Comparison of ENCODE assay signal across 8 cellular contexts in the genomic region with DNA sequence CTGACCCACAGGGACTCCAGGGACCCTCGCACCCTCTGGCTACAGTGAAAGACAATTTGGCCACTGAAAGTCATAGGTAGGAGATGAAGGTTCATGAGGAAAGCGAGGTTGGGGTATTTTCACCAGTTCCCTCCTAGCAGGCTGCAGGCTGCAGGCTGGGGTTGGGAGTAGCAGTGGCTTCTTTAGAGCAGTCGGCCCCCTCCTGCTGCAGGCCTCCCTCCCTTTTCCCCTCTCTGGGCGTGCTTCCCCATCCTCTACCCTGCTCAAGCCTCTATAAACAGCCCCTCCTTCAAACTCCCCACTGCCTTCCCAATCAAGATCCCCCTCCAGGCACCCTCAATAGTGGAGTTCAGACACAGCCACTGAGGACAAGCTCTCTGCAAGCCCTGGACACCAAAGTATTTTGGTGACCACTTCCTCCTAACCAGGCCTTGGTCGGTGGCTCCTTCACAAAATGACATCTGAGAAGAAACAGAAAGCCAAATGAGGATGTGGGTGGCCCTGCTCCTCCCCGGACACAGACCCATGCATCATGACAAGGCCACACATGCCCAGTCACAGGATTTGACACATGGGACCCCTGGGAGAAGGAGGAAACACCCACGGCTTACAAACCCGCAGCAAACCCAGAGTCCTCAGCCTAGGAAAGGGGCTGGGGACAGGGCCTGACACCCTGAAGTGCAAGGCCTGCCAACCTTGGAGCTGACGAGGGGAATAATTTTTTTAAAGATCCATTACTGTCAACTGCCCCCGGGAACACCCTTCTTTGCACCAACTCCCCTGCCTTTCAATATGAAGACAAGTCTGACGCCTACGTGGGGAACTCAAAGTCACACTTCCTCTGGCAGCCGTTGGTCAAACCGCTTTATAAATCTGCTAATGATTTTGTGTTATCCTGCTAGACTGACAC. TPM values are rescaled to one million over a fixed set of nuclear protein-coding genes. Genes with fewer than 3 reads are reported as not detected.
DNase-seq lines count a peak whose midpoint lies in the region; ATAC-seq and TF ChIP-seq lines count a peak whose summit lies in the region.

No MANE protein-coding gene starts in this region.

- H3K9me3 ChIP-seq in DND-41 (ENCODE audit: insufficient read depth, low read length, severe bottlenecking): no peaks in the 10 kb centered on the region
- no peaks in the 10 kb centered on the region for H3K9me3 ChIP-seq in heart left ventricle
- H3K9me3 ChIP-seq in stomach: no peaks in the 10 kb centered on the region
- no peaks in the 10 kb centered on the region for H3K9me3 ChIP-seq in CD4-positive, alpha-beta memory T cell (ENCODE audit: control insufficient read depth in 1 of 2, low read length in 2 of 2)

- no peak overlapping the region for H3K9ac ChIP-seq in DND-41 (ENCODE audit: low read depth, low read length)

- no peak overlapping the region for H3K4me3 ChIP-seq in DND-41 (ENCODE audit: low read depth in 1 of 2, low read length in 2 of 2)
- H3K4me3 ChIP-seq in heart left ventricle: no peak overlapping the region
- no peak overlapping the region for H3K4me3 ChIP-seq in stomach
- H3K4me3 ChIP-seq in CD4-positive, alpha-beta memory T cell (ENCODE audit: low read length in 2 of 2): no peak overlapping the region

- CTCF ChIA-PET in CD4-positive, alpha-beta memory T cell (lab: Charles Lee; ENCODE audit: partially characterized antibody): no interaction called here

- peaks cover 0 to 7% (median 1%) of the 10 kb centered on the region in 4 donors for H3K4me1 Mint-ChIP-seq in CD4-positive, alpha-beta memory T cell

- H3K27me3 Mint-ChIP-seq in CD4-positive, alpha-beta memory T cell: no peaks in the 10 kb centered on the region

- ATAC-seq in DND-41 (ENCODE audit: insufficient read depth, low read depth): peak; percentile 66
- ATAC-seq in GM21423 (IDR thresholded peaks at IDR 0.05; ENCODE audit: unreplicated experiment): peak; percentile 72
- ATAC-seq in heart left ventricle: peak; percentile 42 to 82 (median 68)

- H3K4me3 Mint-ChIP-seq in CD4-positive, alpha-beta memory T cell: peak overlapping the region in 1 of 8 donors; percentile 31

- no peak overlapping the region for H3K27ac Mint-ChIP-seq in CD4-positive, alpha-beta memory T cell

- H3K36me3 ChIP-seq in DND-41 (ENCODE audit: insufficient read depth, low read length): no peaks in the 10 kb centered on the region
- no peaks in the 10 kb centered on the region for H3K36me3 ChIP-seq in heart left ventricle
- no peaks in the 10 kb centered on the region for H3K36me3 ChIP-seq in stomach
- H3K36me3 ChIP-seq in CD4-positive, alpha-beta memory T cell (ENCODE audit: insufficient read depth, low read length): no peaks in the 10 kb centered on the region

- H3K4me1 ChIP-seq in DND-41 (ENCODE audit: insufficient read depth, low read length) (peaks cover 10% of the 10 kb centered on the region; the same call in 1 of the 2 replicates), heart left ventricle (peaks cover 0 to 46% (median 8%) of the 10 kb centered on the region in 12 donors), stomach (peaks cover 0 to 12% (median 3%) of the 10 kb centered on the region in 4 donors)
- H3K4me1 ChIP-seq in CD4-positive, alpha-beta memory T cell (ENCODE audit: insufficient read depth, low read length): no peaks in the 10 kb centered on the region

- no peak overlapping the region for H3K4me2 ChIP-seq in DND-41 (ENCODE audit: insufficient read depth, low read length)

- intact Hi-C loops in heart left ventricle (cut with DNase I): no loop called here
- intact Hi-C loops in stomach (cut with DNase I; ENCODE audit: low total_unique reads): no loop called here
- intact Hi-C loops in CD4-positive, alpha-beta memory T cell (cut with micrococcal nuclease): no loop called here

- POLR2A ChIA-PET in CD4-positive, alpha-beta memory T cell (lab: Charles Lee; ENCODE audit: partially characterized antibody): no interaction called here

- no peak for TF ChIP-seq POLR2A in heart left ventricle (IDR thresholded peaks at IDR 0.05)
- TF ChIP-seq POLR2A in stomach (IDR thresholded peaks at IDR 0.05): no peak

- no peak for TF ChIP-seq CTCF in DND-41 (IDR thresholded peaks at IDR 0.05; ENCODE audit: borderline replicate concordance, extremely low read depth, low read length, poor library complexity, severe bottlenecking)
- TF ChIP-seq CTCF in heart left ventricle (IDR thresholded peaks at IDR 0.05): no peak
- no peak for TF ChIP-seq CTCF in stomach (IDR thresholded peaks at IDR 0.05)

- WGBS in heart left ventricle, 4 donors: 52 to 54% (median 54%) methylated on average over 14 of the region's 14 CpGs
- 45 to 60% (median 54%) methylated on average over 14 of the region's 14 CpGs for WGBS in stomach, 5 donors

- peaks cover 26% of the 10 kb centered on the region for H4K20me1 ChIP-seq in DND-41 (ENCODE audit: insufficient read depth, low read length)

- H2AFZ ChIP-seq in DND-41 (ENCODE audit: low read depth, low read length): no peak overlapping the region

- no peak overlapping the region for H3K27ac ChIP-seq in DND-41 (ENCODE audit: low read length)
- H3K27ac ChIP-seq in heart left ventricle: peak overlapping the region in 9 of 12 donors; percentile 4 to 94 (median 47)
- H3K27ac ChIP-seq in stomach: peak overlapping the region in 4 of 5 donors; percentile 21 to 62 (median 58)
- no peak overlapping the region for H3K27ac ChIP-seq in CD4-positive, alpha-beta memory T cell (ENCODE audit: low read depth, low read length)

- H3K36me3 Mint-ChIP-seq in CD4-positive, alpha-beta memory T cell: no peaks in the 10 kb centered on the region

- H3K79me2 ChIP-seq in DND-41 (ENCODE audit: insufficient read depth, low read length): no peaks in the 10 kb centered on the region

- H3K27me3 ChIP-seq in DND-41 (ENCODE audit: insufficient read depth, low read length, poor library complexity) (no peaks in the 10 kb centered on the region), heart left ventricle (no peaks in the 10 kb centered on the region), stomach (no peaks in the 10 kb centered on the region)
- H3K27me3 ChIP-seq in CD4-positive, alpha-beta memory T cell (ENCODE audit: insufficient read depth, low read length): no peaks in the 10 kb centered on the region

- H3K9me3 Mint-ChIP-seq in CD4-positive, alpha-beta memory T cell: peaks cover 0 to 1% (median 0%) of the 10 kb centered on the region in 8 donors

- TF ChIP-seq EP300 in stomach (IDR thresholded peaks at IDR 0.05): no peak

- DNase-seq in DND-41 (peak; percentile 20), KG1 (lab: John Stamatoyannopoulos, UW) (peak; percentile 18), heart left ventricle (peak; percentile 52 to 74 (median 66)), stomach (peak; percentile 30), mesenteric fat pad (ENCODE audit: low spot score) (no peak), retina (no peak)
- no peak for DNase-seq in CD4-positive, alpha-beta memory T cell

RNA-seq across cellular contexts. Expression of gene GAS7, which starts 41.6 kb away (rescaled TPM):
- total RNA-seq in heart left ventricle: 10 to 100 TPM; 34.5 to 86.5 (median 65.4) TPM
- 10 to 100 TPM; 19.4 to 52.2 TPM for polyA plus RNA-seq in heart left ventricle
- 100 to 1,000 TPM in 1 of 5 donors, 10 to 100 TPM in 4; 24.5 to 185 (median 42.9) TPM for total RNA-seq in stomach
- 10 to 100 TPM in 1 of 3 donors, 1 to 10 TPM in 2; 4.1 to 21.2 (median 9.0) TPM for polyA plus RNA-seq in stomach
- 81.5 TPM for total RNA-seq in mesenteric fat pad
- total RNA-seq in CD4-positive, alpha-beta memory T cell: 1 to 10 TPM; 4.6 to 5.2 TPM
- polyA plus RNA-seq in CD4-positive, alpha-beta memory T cell: 1 to 10 TPM in 1 of 2 donors, under 1 TPM in 1; 0.42 to 1.3 TPM

Comparison
In these comparisons a context has a peak if more than half of its experiments do, and no peak if none do; other contexts are left out.
1. DNase-seq: peak in DND-41 (single experiment), KG1 (single experiment), heart left ventricle (5 of 5) and stomach (single experiment); none in mesenteric fat pad (single experiment), CD4-positive, alpha-beta memory T cell (0 of 5) and retina (single experiment).
2. H3K27ac ChIP-seq: peak in heart left ventricle (9 of 12) and stomach (4 of 5); none in DND-41 (single experiment) and CD4-positive, alpha-beta memory T cell (single experiment).
3. RNA of gene GAS7, which starts 41.6 kb away (total RNA-seq): 81.5 TPM in mesenteric fat pad (single experiment), 34.5 to 86.5 TPM in heart left ventricle and 24.5 to 185 TPM in stomach; 4.6 to 5.2 TPM in CD4-positive, alpha-beta memory T cell; every median in the first group is over 4 times any median in the second.
4. Peak in every context shown above with its lines, with median percentiles within 50 percentile points of each other: ATAC-seq.